In the genomic region with DNA sequence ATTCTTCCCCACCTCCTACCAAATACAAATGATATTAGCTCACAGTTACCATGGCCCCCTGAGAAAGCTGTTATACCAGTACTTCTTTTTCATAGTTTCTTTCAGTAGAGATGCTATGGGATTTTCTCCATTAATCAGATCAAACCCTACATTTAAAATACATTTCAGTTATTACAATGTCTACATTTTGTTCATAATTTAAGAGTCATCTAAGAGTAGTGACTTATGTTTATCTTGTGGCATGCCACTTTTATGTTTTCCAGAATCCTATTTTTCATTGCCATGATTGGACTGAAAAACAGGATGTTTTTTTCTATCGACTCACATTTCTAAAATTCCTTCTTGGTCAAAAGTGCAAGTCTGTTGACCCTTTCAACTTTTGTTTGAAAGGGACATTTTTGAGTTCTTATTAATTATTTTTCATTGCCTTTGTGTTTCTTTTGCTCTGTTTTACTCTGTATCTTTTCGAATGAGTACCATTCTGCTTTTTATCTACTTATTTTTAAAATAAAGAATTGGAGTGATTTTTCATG, we compare ENCODE assay signal across 21 cellular contexts.
DNase-seq lines count a peak whose midpoint lies in the region; ATAC-seq and TF ChIP-seq lines count a peak whose summit lies in the region.
"Had no signal": no experiment of that assay in that cellular context is flagged by ENCODE, and none has a peak within 500 bp of the region (broad histone marks: within the 10 kb centered on the region; RNA-seq: fewer than 3 reads in every experiment).

No MANE protein-coding gene starts in this region.

- no peak for TF ChIP-seq RAD21 in liver (IDR thresholded peaks at IDR 0.05)

- no peaks in the 10 kb centered on the region for H3K27me3 Mint-ChIP-seq in type B pancreatic cell

- 46% methylated on average over 2 of the region's 2 CpGs for WGBS in liver

- H3K4me3 Mint-ChIP-seq in type B pancreatic cell, result peak overlapping the region; percentile 18
- H3K4me3 Mint-ChIP-seq: natural killer cell, T-cell had no signal

- H3K4me3 ChIP-seq in choroid plexus epithelial cell (ENCODE audit: low read depth, low read length) (no peak overlapping the region), liver (ENCODE audit: low read depth in 1 of 3, low read length in 3 of 3) (no peak overlapping the region)
- H3K4me3 ChIP-seq: Peyer's patch had no signal

- no peak overlapping the region for H3K9ac ChIP-seq in liver (ENCODE audit: low read depth in 1 of 2, low read length in 2 of 2)

- peak; percentile 62 for DNase-seq in HCEC 1CT
- DNase-seq in choroid plexus epithelial cell (ENCODE audit: low read depth), result peak; percentile 54
- no peak for DNase-seq in type B pancreatic cell (ENCODE audit: extremely low spot score, unreplicated experiment)
- DNase-seq in NCI-H146 (lab: John Stamatoyannopoulos, UW), result no peak
- no peak for DNase-seq in Kasumi-1 (lab: John Stamatoyannopoulos, UW)
- no peak for DNase-seq in stimulated activated CD4-positive, alpha-beta T cell treated with anti-CD3 and anti-CD28 coated beads, Interleukin-12 subunit alpha, Interleukin-12 subunit beta, amount 100 ng/mL, for 4 hours
- DNase-seq: aorta, DMS79, H7, IMR-90, natural killer cell, NCI-H1048, NCI-H748 treated with DMSO at 0.1 percent for 48 hours, Peyer's patch, retina, substantia nigra, T-cell had no signal

- H3K9me3 ChIP-seq in liver (ENCODE audit: control insufficient read depth in 4 of 4, low read length in 3 of 4), result no peaks in the 10 kb centered on the region
- H3K9me3 ChIP-seq: Peyer's patch had no signal

- no peaks in the 10 kb centered on the region for H3K36me3 Mint-ChIP-seq in type B pancreatic cell
- H3K36me3 Mint-ChIP-seq: natural killer cell, T-cell had no signal

- H3K4me1 ChIP-seq in liver (ENCODE audit: control insufficient read depth in 4 of 4, insufficient read depth in 4 of 4, low read length in 3 of 4), result peaks cover 2 to 14% (median 7%) of the 10 kb centered on the region in 4 donors
- H3K4me1 ChIP-seq: Peyer's patch had no signal

- H3K9me3 Mint-ChIP-seq in type B pancreatic cell, result peaks cover 4% of the 10 kb centered on the region
- H3K9me3 Mint-ChIP-seq: activated T-helper 2 cell treated with anti-CD3 and anti-CD28 coated beads, Interferon-gamma antibody, Interleukin-2, Interleukin-4, amounts not matched to agents 10 μg/mL and 5 μg/mL and 100 μg/mL, durations not matched to agents 14 hours and 24 hours and 36 hours; natural killer cell; T-cell had no signal

- TF ChIP-seq CTCF in choroid plexus epithelial cell (conservative IDR thresholded peaks at IDR 0.05; ENCODE audit: low read depth, low read length) (no peak), liver (IDR thresholded peaks at IDR 0.05; ENCODE audit: low read depth, low read length, missing input control) (no peak), type B pancreatic cell (conservative IDR thresholded peaks at IDR 0.05) (no peak)

- no peak for ATAC-seq in HG03280 (IDR thresholded peaks at IDR 0.05; ENCODE audit: unreplicated experiment)
- ATAC-seq: natural killer cell, T-cell had no signal

- H3K27ac Mint-ChIP-seq in type B pancreatic cell, result peak overlapping the region; percentile 79
- H3K27ac Mint-ChIP-seq: activated T-helper 2 cell treated with anti-CD3 and anti-CD28 coated beads, Interferon-gamma antibody, Interleukin-2, Interleukin-4, amounts not matched to agents 10 μg/mL and 5 μg/mL and 100 μg/mL, durations not matched to agents 14 hours and 24 hours and 36 hours; natural killer cell; T-cell had no signal

- H3K4me1 Mint-ChIP-seq in type B pancreatic cell (ENCODE audit: unreplicated experiment), result peaks cover 11% of the 10 kb centered on the region
- H3K4me1 Mint-ChIP-seq: natural killer cell, T-cell had no signal

- peak overlapping the region; percentile 33 to 37 for H3K27ac ChIP-seq in liver (ENCODE audit: low read depth in 1 of 2, low read length in 2 of 2)
- H3K27ac ChIP-seq: C4-2B had no signal

- no peaks in the 10 kb centered on the region for H3K36me3 ChIP-seq in liver (ENCODE audit: control insufficient read depth in 4 of 4, insufficient read depth in 3 of 4, low read depth in 1 of 4, low read length in 3 of 4)
- H3K36me3 ChIP-seq: Peyer's patch had no signal

- H3K27me3 ChIP-seq in liver (ENCODE audit: control insufficient read depth in 4 of 4, insufficient read depth in 4 of 4, low read length in 3 of 4), result no peaks in the 10 kb centered on the region
- H3K27me3 ChIP-seq: Peyer's patch had no signal

TF ChIP-seq in liver, 16 proteins besides CTCF, POLR2A, EP300 and RAD21:
- TF ChIP-seq NR2F2 (IDR thresholded peaks at IDR 0.05) (peak; percentile 91), RXRA (IDR thresholded peaks at IDR 0.05) (peak in 1 of 2 donors; percentile 4), GABPA (IDR thresholded peaks at IDR 0.05 in 1 of 2, conservative IDR thresholded peaks at IDR 0.05 in 1 of 2) (no peak), SP1 (IDR thresholded peaks at IDR 0.05) (peak; percentile 10)

Comparison
In these comparisons a context has a peak if more than half of its experiments do, and no peak if none do; other contexts are left out.
1. DNase-seq: peak in HCEC 1CT (single experiment) and choroid plexus epithelial cell (single experiment); none in type B pancreatic cell (single experiment), NCI-H146 (single experiment), Kasumi-1 (0 of 2) and stimulated activated CD4-positive, alpha-beta T cell treated with anti-CD3 and anti-CD28 coated beads, Interleukin-12 subunit alpha, Interleukin-12 subunit beta, amount 100 ng/mL, for 4 hours (single experiment).